In the genomic region with DNA sequence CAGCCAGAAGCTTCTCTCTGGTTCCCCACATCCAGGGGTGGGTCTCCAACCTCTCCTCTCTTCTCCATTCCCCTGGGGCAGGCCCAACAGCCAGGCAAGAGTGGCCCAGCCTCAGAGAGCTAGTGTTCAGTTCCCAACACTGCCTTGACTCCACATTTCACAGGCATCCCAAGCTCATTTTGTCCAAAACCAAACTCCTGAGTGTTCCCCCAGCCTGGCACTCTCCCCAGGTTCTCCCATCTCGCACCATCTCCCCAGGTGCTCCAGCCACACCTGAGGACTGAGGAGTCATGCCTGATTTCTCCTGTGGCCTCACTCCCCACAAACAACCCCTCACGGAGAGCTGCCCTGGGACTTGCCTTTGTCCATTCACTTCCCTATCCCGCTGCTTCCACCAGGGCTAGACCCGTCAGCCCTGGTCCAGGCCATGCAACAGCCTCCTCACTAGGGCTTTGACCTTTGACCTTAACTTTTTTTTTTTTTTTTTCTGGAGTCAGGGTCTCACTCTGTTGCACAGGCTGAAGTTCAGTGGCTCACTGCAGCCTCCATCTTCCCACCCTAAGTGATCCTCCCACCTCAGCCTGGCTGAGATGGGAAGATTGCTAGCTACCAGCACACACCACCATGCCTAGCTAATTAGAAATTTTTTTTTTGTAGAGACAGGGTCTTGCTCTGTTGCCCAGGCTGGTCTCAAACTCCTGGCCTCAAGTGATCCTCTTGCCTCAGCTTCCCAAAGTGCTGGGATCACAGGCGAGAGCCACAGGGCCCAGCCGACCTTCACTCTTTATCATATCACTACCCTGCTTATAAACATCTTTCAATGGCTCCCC, we compare ENCODE assay signal across 9 cellular contexts. TPM values are rescaled to one million over a fixed set of nuclear protein-coding genes. Genes with fewer than 3 reads are reported as not detected.
A peak's percentile ranks its signal among the peaks of the same experiment; 100 is the strongest.
DNase-seq lines count a peak whose midpoint lies in the region; ATAC-seq and TF ChIP-seq lines count a peak whose summit lies in the region.
"Had no signal": no experiment of that assay in that cellular context is flagged by ENCODE, and none has a peak within 500 bp of the region (broad histone marks: within the 10 kb centered on the region; RNA-seq: fewer than 3 reads in every experiment).

No MANE protein-coding gene starts in this region.

- H2BK20ac ChIP-seq in H9 (ENCODE audit: low read depth, low read length, poor library complexity, severe bottlenecking), result no peak overlapping the region

- no peak overlapping the region for H2BK5ac ChIP-seq in H9 (ENCODE audit: insufficient read length, low read length)

- H3K4me1 ChIP-seq in MM.1S (ENCODE audit: low read length) (peaks cover 81% of the 10 kb centered on the region), H9 (ENCODE audit: insufficient read depth, low read length) (no peaks in the 10 kb centered on the region)

- H3K9ac ChIP-seq in MM.1S (ENCODE audit: low read length) (peak overlapping the region; percentile 37), H9 (ENCODE audit: extremely low read depth, insufficient read length, low read length) (no peak overlapping the region)

- H2BK12ac ChIP-seq in H9 (ENCODE audit: insufficient read length, low read depth, low read length), result no peak overlapping the region

- H3K79me2 ChIP-seq in MM.1S (ENCODE audit: low read length), result peaks cover 32% of the 10 kb centered on the region
- H3K79me2 ChIP-seq in H9 (ENCODE audit: insufficient read depth, low read length), result no peaks in the 10 kb centered on the region

- no peak overlapping the region for H3K23ac ChIP-seq in H9 (ENCODE audit: insufficient read length, low read depth, low read length)

- WGBS in H9 (ENCODE audit: extremely low coverage, insufficient read length, low lambda C conversion rate), result no CpG with 5 or more reads among the region's 6 CpGs

- H4K91ac ChIP-seq in H9 (ENCODE audit: insufficient read length, low read depth, low read length), result no peak overlapping the region

- peak overlapping the region; percentile 91 to 98 for H3K4me3 Mint-ChIP-seq in activated T-cell treated with anti-CD3 and anti-CD28 coated beads, Interleukin-2, amount 50 U/mL, for 72 hours
- H3K4me3 Mint-ChIP-seq in effector memory CD8-positive, alpha-beta T cell, result peak overlapping the region; percentile 80 to 98
- peak overlapping the region; percentile 86 to 88 for H3K4me3 Mint-ChIP-seq in stimulated activated naive CD8-positive, alpha-beta T cell treated with anti-CD3 and anti-CD28 coated beads, Interleukin-15, amount 100 ng/mL, for 72 hours
- no peak overlapping the region; a peak in 1 of 5 replicates for H3K4me3 Mint-ChIP-seq in H9

- H4K5ac ChIP-seq in H9 (ENCODE audit: insufficient read length, low read depth, low read length), result no peak overlapping the region

- no peaks in the 10 kb centered on the region for H3K9me3 ChIP-seq in MM.1S (replicated peaks; ENCODE audit: insufficient read depth, low read length)
- no peaks in the 10 kb centered on the region for H3K9me3 ChIP-seq in H9 (ENCODE audit: control insufficient read depth, low read depth, low read length)

- H3K36me3 ChIP-seq in MM.1S (replicated peaks; ENCODE audit: insufficient read depth, low read length), result no peaks in the 10 kb centered on the region

- no peaks in the 10 kb centered on the region for H3K9me2 ChIP-seq in MM.1S (replicated peaks; ENCODE audit: insufficient read depth, low read length)

- no peak overlapping the region for H2BK15ac ChIP-seq in H9 (ENCODE audit: low read depth, low read length)

- H3K27ac Mint-ChIP-seq in activated T-cell treated with anti-CD3 and anti-CD28 coated beads, Interleukin-2, amount 50 U/mL, for 72 hours, result peak overlapping the region; percentile 98
- H3K27ac Mint-ChIP-seq in effector memory CD8-positive, alpha-beta T cell, result peak overlapping the region; percentile 99
- peak overlapping the region; percentile 99 for H3K27ac Mint-ChIP-seq in stimulated activated naive CD8-positive, alpha-beta T cell treated with anti-CD3 and anti-CD28 coated beads, Interleukin-15, amount 100 ng/mL, for 72 hours
- no peak overlapping the region; a peak in 1 of 7 replicates for H3K27ac Mint-ChIP-seq in H9

- H3K23me2 ChIP-seq in H9 (ENCODE audit: insufficient read length, low read depth, low read length, poor library complexity, severe bottlenecking), result peaks cover 11% of the 10 kb centered on the region

- no peak overlapping the region for H3K4ac ChIP-seq in H9 (ENCODE audit: low read depth, low read length)

- no peaks in the 10 kb centered on the region for H3K9me3 Mint-ChIP-seq in activated T-cell treated with anti-CD3 and anti-CD28 coated beads, Interleukin-2, amount 50 U/mL, for 72 hours
- no peaks in the 10 kb centered on the region for H3K9me3 Mint-ChIP-seq in effector memory CD8-positive, alpha-beta T cell
- no peaks in the 10 kb centered on the region for H3K9me3 Mint-ChIP-seq in stimulated activated naive CD8-positive, alpha-beta T cell treated with anti-CD3 and anti-CD28 coated beads, Interleukin-15, amount 100 ng/mL, for 72 hours
- no peaks in the 10 kb centered on the region for H3K9me3 Mint-ChIP-seq in H9

- H3K79me1 ChIP-seq in H9 (ENCODE audit: insufficient read depth, low read depth, low read length, poor library complexity, severe bottlenecking), result no peaks in the 10 kb centered on the region

- H3K4me3 ChIP-seq in MM.1S (ENCODE audit: low read length), result no peak overlapping the region

- H3K36me3 Mint-ChIP-seq in activated T-cell treated with anti-CD3 and anti-CD28 coated beads, Interleukin-2, amount 50 U/mL, for 72 hours (ENCODE audit: insufficient read depth in 2 of 2), result peaks cover 1 to 3% of the 10 kb centered on the region in 2 donors
- peaks cover 29% of the 10 kb centered on the region for H3K36me3 Mint-ChIP-seq in effector memory CD8-positive, alpha-beta T cell (ENCODE audit: insufficient read depth)
- no peaks in the 10 kb centered on the region for H3K36me3 Mint-ChIP-seq in H9 (ENCODE audit: insufficient read depth in 1 of 3, low read depth in 3 of 3)

- no peak for TF ChIP-seq CTCF in MM.1S (IDR thresholded peaks at IDR 0.05; ENCODE audit: low read length)
- TF ChIP-seq CTCF in H9 (conservative IDR thresholded peaks at IDR 0.05), result no peak

- no peaks in the 10 kb centered on the region for H3K27me3 Mint-ChIP-seq in activated T-cell treated with anti-CD3 and anti-CD28 coated beads, Interleukin-2, amount 50 U/mL, for 72 hours (ENCODE audit: low read depth)
- no peaks in the 10 kb centered on the region for H3K27me3 Mint-ChIP-seq in effector memory CD8-positive, alpha-beta T cell
- no peaks in the 10 kb centered on the region for H3K27me3 Mint-ChIP-seq in stimulated activated naive CD8-positive, alpha-beta T cell treated with anti-CD3 and anti-CD28 coated beads, Interleukin-15, amount 100 ng/mL, for 72 hours
- H3K27me3 Mint-ChIP-seq in H9 (ENCODE audit: low read depth), result peaks cover 51% of the 10 kb centered on the region

- H3K56ac ChIP-seq in H9 (ENCODE audit: insufficient read length, low read depth, low read length), result no peak overlapping the region

- peak overlapping the region; percentile 94 for H3K27ac ChIP-seq in MM.1S (ENCODE audit: low read length)
- H3K27ac ChIP-seq in H9 (ENCODE audit: insufficient read length, low read depth, low read length), result no peak overlapping the region

- H3T11ph ChIP-seq in H9 (ENCODE audit: low read length), result no peak overlapping the region

- H2AFZ ChIP-seq in MM.1S (ENCODE audit: low read length) (no peak overlapping the region), H9 (ENCODE audit: low read length) (no peak overlapping the region)

- no peak overlapping the region; the same call in 1 of the 2 replicates for H3K14ac ChIP-seq in H9 (ENCODE audit: insufficient read depth, low read length)

- H3K27me3 ChIP-seq in MM.1S (replicated peaks; ENCODE audit: insufficient read depth, low read length), result no peaks in the 10 kb centered on the region
- peaks cover 4% of the 10 kb centered on the region; the same call in 1 of the 2 replicates for H3K27me3 ChIP-seq in H9 (ENCODE audit: insufficient read depth, low read length)

- no peak overlapping the region for H2BK120ac ChIP-seq in H9 (ENCODE audit: low read depth, low read length, poor library complexity, severe bottlenecking)

- H4K8ac ChIP-seq in H9 (replicated peaks; ENCODE audit: insufficient read length, low read depth, low read length), result no peak overlapping the region

- H3K18ac ChIP-seq in H9 (ENCODE audit: insufficient read length, low read depth, low read length), result no peak overlapping the region

- H4K20me1 ChIP-seq in MM.1S (ENCODE audit: insufficient read depth, low read length) (no peaks in the 10 kb centered on the region), H9 (ENCODE audit: control insufficient read depth, insufficient read depth, insufficient read length) (no peaks in the 10 kb centered on the region)

- peak in 1 of 2 donors; percentile 3 for ATAC-seq in activated T-cell treated with anti-CD3 and anti-CD28 coated beads, Interleukin-2, amount 50 U/mL, for 72 hours (replicated peaks in 1 of 2)
- no peak for ATAC-seq in effector memory CD8-positive, alpha-beta T cell (replicated peaks)
- peak; percentile 32 for ATAC-seq in stimulated activated naive CD8-positive, alpha-beta T cell treated with anti-CD3 and anti-CD28 coated beads, Interleukin-15, amount 100 ng/mL, for 72 hours
- no peak for ATAC-seq in GM21528 (IDR thresholded peaks at IDR 0.05; ENCODE audit: low FRiP score, unreplicated experiment)

- H2AK5ac ChIP-seq in H9 (ENCODE audit: insufficient read length, low read length), result no peak overlapping the region

- no peak for DNase-seq in activated T-cell treated with anti-CD3 and anti-CD28 coated beads, Interleukin-2, amount 50 U/mL, for 72 hours
- DNase-seq in activated T-cell treated with anti-CD3 and anti-CD28 coated beads, Interleukin-2, amount 50 U/mL, for 1 hour, result no peak
- DNase-seq in MM.1S (no peak), H9 (no peak), DMS 273 treated with DMSO at 0.1 percent for 48 hours (lab: John Stamatoyannopoulos, UW) (no peak)
- DNase-seq in effector memory CD8-positive, alpha-beta T cell, result no peak
- no peak for DNase-seq in stimulated activated naive CD8-positive, alpha-beta T cell treated with anti-CD3 and anti-CD28 coated beads, Interleukin-15, amount 100 ng/mL, for 72 hours
- DNase-seq: NCI-H1048 had no signal

- H3K4me1 Mint-ChIP-seq in activated T-cell treated with anti-CD3 and anti-CD28 coated beads, Interleukin-2, amount 50 U/mL, for 72 hours (ENCODE audit: low read depth), result peaks cover 83% of the 10 kb centered on the region
- peaks cover 50 to 56% of the 10 kb centered on the region in 2 donors for H3K4me1 Mint-ChIP-seq in effector memory CD8-positive, alpha-beta T cell (ENCODE audit: low read depth in 2 of 2)
- peaks cover 81% of the 10 kb centered on the region for H3K4me1 Mint-ChIP-seq in stimulated activated naive CD8-positive, alpha-beta T cell treated with anti-CD3 and anti-CD28 coated beads, Interleukin-15, amount 100 ng/mL, for 72 hours
- H3K4me1 Mint-ChIP-seq in H9, result peaks cover 40 to 56% of the 10 kb centered on the region in 2 experiments

- H3F3A ChIP-seq in MM.1S (ENCODE audit: insufficient read depth, low read length), result peaks cover 71% of the 10 kb centered on the region

- H3K4me2 ChIP-seq in MM.1S (ENCODE audit: low read depth, low read length) (peak overlapping the region; percentile 72), H9 (ENCODE audit: insufficient read depth, insufficient read length, low read length) (no peak overlapping the region)

RNA-seq across cellular contexts. Expression of a gene that starts 3.9 kb away (rescaled TPM):
- total RNA-seq in activated T-cell treated with anti-CD3 and anti-CD28 coated beads, Interleukin-2, amount 50 U/mL, for 72 hours, result 100 to 1,000 TPM; 200 to 267 TPM
- total RNA-seq in H9 (2021), result 49.2 and 49.3 TPM in 2 replicates

RNA-seq across cellular contexts. Expression of a gene that starts 29.3 kb away (rescaled TPM):
- total RNA-seq in activated T-cell treated with anti-CD3 and anti-CD28 coated beads, Interleukin-2, amount 50 U/mL, for 72 hours, result not detected
- total RNA-seq in H9 (2021), result not detected in 2 replicates

RNA-seq across cellular contexts. Expression of a gene that starts 34.7 kb away (rescaled TPM):
- under 1 TPM; 0.53 to 0.72 TPM for total RNA-seq in activated T-cell treated with anti-CD3 and anti-CD28 coated beads, Interleukin-2, amount 50 U/mL, for 72 hours
- total RNA-seq in H9 (2021), result not detected in 2 replicates

RNA-seq across cellular contexts. Expression of a gene that starts 48.4 kb away (rescaled TPM):
- under 1 TPM; 0.14 to 0.17 TPM for total RNA-seq in activated T-cell treated with anti-CD3 and anti-CD28 coated beads, Interleukin-2, amount 50 U/mL, for 72 hours
- not detected in 2 replicates for total RNA-seq in H9 (2021)

RNA-seq across cellular contexts. Expression of a gene that starts 52.7 kb away (rescaled TPM):
- 1 to 10 TPM; 3.4 to 5.4 TPM for total RNA-seq in activated T-cell treated with anti-CD3 and anti-CD28 coated beads, Interleukin-2, amount 50 U/mL, for 72 hours
- 0.33 TPM in 1 of 2 replicates, not detected in the other for total RNA-seq in H9 (2021)

Comparison
In these comparisons a context has a peak if more than half of its experiments do, and no peak if none do; other contexts are left out.
1. H3K27ac Mint-ChIP-seq: peak in activated T-cell treated with anti-CD3 and anti-CD28 coated beads, Interleukin-2, amount 50 U/mL, for 72 hours (single experiment), effector memory CD8-positive, alpha-beta T cell (2 of 2) and stimulated activated naive CD8-positive, alpha-beta T cell treated with anti-CD3 and anti-CD28 coated beads, Interleukin-15, amount 100 ng/mL, for 72 hours (2 of 2); none in H9 (0 of 3).
2. H3K4me3 Mint-ChIP-seq: peak in activated T-cell treated with anti-CD3 and anti-CD28 coated beads, Interleukin-2, amount 50 U/mL, for 72 hours (2 of 2), effector memory CD8-positive, alpha-beta T cell (2 of 2) and stimulated activated naive CD8-positive, alpha-beta T cell treated with anti-CD3 and anti-CD28 coated beads, Interleukin-15, amount 100 ng/mL, for 72 hours (2 of 2); none in H9 (0 of 2).